In genomic region chr6:121897337-121897760, GRCh38 we compare ENCODE assay signal across 19 cellular contexts.
DNase-seq lines count a peak whose midpoint lies in the region; ATAC-seq and TF ChIP-seq lines count a peak whose summit lies in the region.
"Had no signal": no experiment of that assay in that cellular context is flagged by ENCODE, and none has a peak within 500 bp of the region (broad histone marks: within the 10 kb centered on the region; RNA-seq: fewer than 3 reads in every experiment).

No MANE protein-coding gene starts in this region.

- peak in 2 of 3 experiments; percentile 15 to 19 for DNase-seq in NCI-H1417 (lab: John Stamatoyannopoulos, UW)
- no peak for DNase-seq in NCI-H1417 treated with DMSO at 0.1 percent for 48 hours (lab: John Stamatoyannopoulos, UW)
- peak; percentile 59 for DNase-seq in astrocyte of the cerebellum (ENCODE audit: low read depth)
- DNase-seq in fibroblast of villous mesenchyme (ENCODE audit: low read depth), result peak; percentile 25
- DNase-seq in retinal pigment epithelial cell (ENCODE audit: low read depth), result peak; percentile 93
- no peak for DNase-seq in transverse colon
- DNase-seq in left lung, result no peak
- DNase-seq in heart left ventricle, result no peak
- DNase-seq: activated CD8-positive, alpha-beta memory T cell treated with anti-CD3 and anti-CD28 coated beads, Interleukin-2, amount 50 U/mL, for 48 hours; activated naive CD4-positive, alpha-beta T cell treated with anti-CD3 and anti-CD28 coated beads for 36 hours; central memory CD4-positive, alpha-beta T cell; head of caudate nucleus; NCI-H2029 treated with DMSO at 0.1 percent for 48 hours; NCI-H748 treated with DMSO at 0.1 percent for 48 hours; SHP77; T-helper 2 cell; trophoblast cell had no signal

- H3K4me1 ChIP-seq in transverse colon (no peaks in the 10 kb centered on the region), left lung (no peaks in the 10 kb centered on the region), heart left ventricle (no peaks in the 10 kb centered on the region)

- in situ Hi-C loops in astrocyte of the cerebellum (cut with HindIII; ENCODE audit: low sequenced_read_pairs), result no loop called here
- in situ Hi-C loops in transverse colon (cut with MboI; ENCODE audit: low pct_ligation_motif_present in 1 of 4, low pct_unique_long_range_greater_than_20kb in 1 of 4, low sequenced_read_pairs in 3 of 4), result no loop called here

- no peak overlapping the region for H3K4me3 ChIP-seq in astrocyte of the cerebellum (ENCODE audit: low read depth, low read length)
- H3K4me3 ChIP-seq in fibroblast of villous mesenchyme (ENCODE audit: low read depth, low read length), result no peak overlapping the region
- H3K4me3 ChIP-seq in retinal pigment epithelial cell (ENCODE audit: low read length), result no peak overlapping the region
- H3K4me3 ChIP-seq in transverse colon, result no peak overlapping the region
- H3K4me3 ChIP-seq in left lung, result no peak overlapping the region
- H3K4me3 ChIP-seq in heart left ventricle, result no peak overlapping the region
- H3K4me3 ChIP-seq: smooth muscle cell had no signal

- ATAC-seq in left lung, result no peak
- ATAC-seq in heart left ventricle, result no peak

- TF ChIP-seq POLR2A in transverse colon (IDR thresholded peaks at IDR 0.05), result no peak
- no peak for TF ChIP-seq POLR2A in heart left ventricle (IDR thresholded peaks at IDR 0.05)

- intact Hi-C loops in transverse colon (cut with DNase I; ENCODE audit: low total_unique reads) (no loop called here), left lung (cut with DNase I) (no loop called here), heart left ventricle (cut with DNase I) (no loop called here)

- TF ChIP-seq CTCF in astrocyte of the cerebellum (IDR thresholded peaks at IDR 0.05; ENCODE audit: low read depth, low read length, missing control alignments) (no peak), fibroblast of villous mesenchyme (IDR thresholded peaks at IDR 0.05; ENCODE audit: insufficient read depth, low read depth, low read length) (no peak), retinal pigment epithelial cell (conservative IDR thresholded peaks at IDR 0.05; ENCODE audit: low read depth, low read length) (no peak), transverse colon (IDR thresholded peaks at IDR 0.05) (no peak), left lung (IDR thresholded peaks at IDR 0.05) (no peak), heart left ventricle (IDR thresholded peaks at IDR 0.05) (no peak)

- WGBS in transverse colon (ENCODE audit: low coverage in 1 of 2), 2 donors, result 71 to 87% methylated on average over 1 of the region's 1 CpG
- 85 to 95% (median 91%) methylated on average over 1 of the region's 1 CpG for WGBS in heart left ventricle, 4 donors

- H3K36me3 ChIP-seq in transverse colon (no peaks in the 10 kb centered on the region), left lung (no peaks in the 10 kb centered on the region), heart left ventricle (no peaks in the 10 kb centered on the region)

- H3K27me3 ChIP-seq in transverse colon, result no peaks in the 10 kb centered on the region
- H3K27me3 ChIP-seq in left lung, result no peaks in the 10 kb centered on the region
- no peaks in the 10 kb centered on the region for H3K27me3 ChIP-seq in heart left ventricle

- H3K9me3 ChIP-seq in transverse colon (no peaks in the 10 kb centered on the region), left lung (no peaks in the 10 kb centered on the region), heart left ventricle (no peaks in the 10 kb centered on the region)

- no peak for TF ChIP-seq EP300 in transverse colon (IDR thresholded peaks at IDR 0.05; ENCODE audit: low read depth)

- no peak overlapping the region for H3K27ac ChIP-seq in transverse colon
- H3K27ac ChIP-seq in left lung, result no peak overlapping the region
- no peak overlapping the region for H3K27ac ChIP-seq in heart left ventricle
- H3K27ac ChIP-seq: 22Rv1 had no signal

Comparison
In these comparisons a context has a peak if more than half of its experiments do, and no peak if none do; other contexts are left out.
1. DNase-seq: peak in NCI-H1417 (2 of 3), astrocyte of the cerebellum (single experiment), fibroblast of villous mesenchyme (single experiment) and retinal pigment epithelial cell (single experiment); none in NCI-H1417 treated with DMSO at 0.1 percent for 48 hours (single experiment), transverse colon (single experiment), left lung (0 of 2) and heart left ventricle (0 of 5).